ENCODE assay signal across 1 cellular context in genomic region chr15:66356359-66357236, GRCh38.
TF ChIP-seq lines count a peak whose summit lies in the region.

Gene TIPIN (minus strand): TSS chr15:66356685. CDS start chr15:66352947, 3,738 bp downstream.

TF ChIP-seq in HEK293, 187 proteins besides CTCF, POLR2A, EP300 and RAD21 (continued from another document and continues in another):
- TF ChIP-seq TSHZ1 (tag by site-specific recombination; IDR thresholded peaks at IDR 0.05; ENCODE audit: borderline replicate concordance) (peak; percentile 57; the same call in 1 of the 2 replicates), ZNF777 (tag by site-specific recombination; IDR thresholded peaks at IDR 0.05; ENCODE audit: borderline replicate concordance) (no peak), SETDB1 (IDR thresholded peaks at IDR 0.05; ENCODE audit: insufficient read length, low read length) (no peak), ZNF645 (tag by site-specific recombination; IDR thresholded peaks at IDR 0.05) (no peak), ZNF140 (tag by site-specific recombination; IDR thresholded peaks at IDR 0.05) (no peak), ZNF23 (tag by site-specific recombination; IDR thresholded peaks at IDR 0.05; ENCODE audit: borderline replicate concordance) (no peak), KLF8 (tag by site-specific recombination; IDR thresholded peaks at IDR 0.05) (peak; percentile 99), TRIM28 (IDR thresholded peaks at IDR 0.05; ENCODE audit: borderline replicate concordance, low read length) (0 out of 2 replicates have a peak, but pooled peaks have one; percentile 11), GLI4 (tag by site-specific recombination; IDR thresholded peaks at IDR 0.05) (peak; percentile 77; the same call in 1 of the 2 replicates), ZNF18 (tag by site-specific recombination; IDR thresholded peaks at IDR 0.05) (peak; percentile 55), ELK4 (IDR thresholded peaks at IDR 0.05; ENCODE audit: borderline replicate concordance, low read depth, low read length) (no peak; the same call in 1 of the 2 replicates), ZNF521 (tag by site-specific recombination; IDR thresholded peaks at IDR 0.05) (no peak), ZBTB26 (tag by site-specific recombination; optimal IDR thresholded peaks at IDR 0.05) (peak; percentile 80), ZNF394 (tag by site-specific recombination; IDR thresholded peaks at IDR 0.05; ENCODE audit: borderline replicate concordance) (0 out of 2 replicates have a peak, but pooled peaks have one; percentile 60), ZSCAN30 (tag by site-specific recombination; IDR thresholded peaks at IDR 0.05) (peak; percentile 61; the same call in 1 of the 2 replicates), PRDM10 (tag by site-specific recombination; IDR thresholded peaks at IDR 0.05) (peak; percentile 94), ZNF121 (tag by site-specific recombination; IDR thresholded peaks at IDR 0.05) (peak; percentile 19; the same call in 1 of the 2 replicates), ZNF785 (tag by site-specific recombination; IDR thresholded peaks at IDR 0.05) (no peak), ZNF580 (tag by site-specific recombination; IDR thresholded peaks at IDR 0.05) (no peak), PRDM2 (tag by site-specific recombination; IDR thresholded peaks at IDR 0.05; ENCODE audit: borderline replicate concordance) (no peak), ZNF548 (tag by site-specific recombination; IDR thresholded peaks at IDR 0.05) (0 out of 2 replicates have a peak, but pooled peaks have one; percentile 6), ZNF16 (tag by site-specific recombination; IDR thresholded peaks at IDR 0.05; ENCODE audit: low read depth) (no peak), ZNF561 (tag by site-specific recombination; IDR thresholded peaks at IDR 0.05; ENCODE audit: borderline replicate concordance) (peak; percentile 75; the same call in 1 of the 2 replicates), ZNF341 (tag by site-specific recombination; IDR thresholded peaks at IDR 0.05; ENCODE audit: low read depth) (peak; percentile 100), GFI1B (tag by site-specific recombination; IDR thresholded peaks at IDR 0.05) (peak; percentile 67), ZSCAN4 (tag by site-specific recombination; IDR thresholded peaks at IDR 0.05) (peak; percentile 50; the same call in 1 of the 2 replicates), EGR2 (tag by site-specific recombination; IDR thresholded peaks at IDR 0.05; ENCODE audit: low read depth) (peak; percentile 76), ZNF391 (tag by site-specific recombination; IDR thresholded peaks at IDR 0.05; ENCODE audit: borderline replicate concordance, low read depth) (peak; percentile 70; the same call in 1 of the 2 replicates), PRDM1 (tag by site-specific recombination; IDR thresholded peaks at IDR 0.05) (no peak), ZNF311 (tag by site-specific recombination; IDR thresholded peaks at IDR 0.05; ENCODE audit: borderline replicate concordance) (no peak), ZNF626 (tag by site-specific recombination; IDR thresholded peaks at IDR 0.05) (no peak), ZNF600 (tag by site-specific recombination; IDR thresholded peaks at IDR 0.05) (peak; percentile 94), ZSCAN16 (tag by site-specific recombination; IDR thresholded peaks at IDR 0.05) (peak; percentile 47; the same call in 1 of the 2 replicates), ZNF585B (tag by site-specific recombination; IDR thresholded peaks at IDR 0.05) (no peak), SP2 (tag by site-specific recombination; IDR thresholded peaks at IDR 0.05) (peak; percentile 97), ZNF10 (tag by site-specific recombination; IDR thresholded peaks at IDR 0.05) (no peak)
